In the genomic region with DNA sequence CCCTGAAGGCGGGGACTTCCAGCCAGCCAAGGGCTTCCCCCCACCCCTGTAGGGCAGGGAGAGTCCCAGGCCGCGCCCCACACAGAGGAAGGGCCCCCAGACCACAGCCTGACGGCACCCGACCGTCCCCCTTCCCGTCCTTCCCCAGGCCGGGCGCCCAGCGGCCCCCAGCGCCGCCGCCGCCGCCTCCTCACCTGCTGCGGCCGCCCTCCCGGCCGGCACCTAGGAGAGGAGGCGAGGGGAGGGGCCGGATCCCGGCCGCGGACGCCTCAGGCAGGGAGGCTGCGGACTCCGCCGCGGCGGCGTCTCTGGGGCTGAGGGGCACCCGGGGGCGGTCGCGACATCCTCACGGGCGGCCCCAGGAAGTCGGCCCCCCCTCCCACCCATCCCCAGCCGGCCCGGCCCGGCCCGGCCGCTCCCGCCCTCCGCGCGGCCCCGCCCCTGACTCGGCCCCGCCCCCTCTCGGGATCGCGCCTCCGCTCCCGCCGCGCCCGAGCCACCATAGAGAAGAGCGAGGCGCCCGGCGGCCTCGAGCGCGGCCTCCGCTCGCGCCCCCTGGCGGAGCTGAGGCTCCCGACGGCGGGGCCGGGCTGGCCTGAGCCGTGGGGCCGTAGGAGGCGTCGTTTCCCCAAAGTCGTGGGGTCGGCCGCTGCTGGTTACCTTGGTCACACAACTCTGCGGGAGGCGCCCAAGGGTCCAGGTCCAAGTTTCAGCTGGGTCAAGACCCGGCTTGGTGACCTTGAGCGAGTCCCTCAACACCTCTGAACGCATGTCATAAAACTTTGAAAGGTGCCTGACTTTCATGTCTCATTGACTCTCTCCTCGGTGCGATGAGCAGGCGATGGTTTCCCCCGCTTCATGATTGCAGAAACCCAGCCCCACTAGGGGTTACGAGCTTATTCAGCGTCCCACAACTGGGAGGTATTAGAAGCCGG, we compare ENCODE assay signal across 1 cellular context.
TF ChIP-seq lines count a peak whose summit lies in the region.

No MANE protein-coding gene starts in this region.

TF ChIP-seq in SK-N-SH, 30 proteins besides CTCF, POLR2A, EP300 and RAD21:
- TF ChIP-seq SMC3 (IDR thresholded peaks at IDR 0.05; ENCODE audit: low read depth, low read length), result peak; percentile 77
- TF ChIP-seq TAF1 (IDR thresholded peaks at IDR 0.05; ENCODE audit: borderline replicate concordance, low read depth, low read length), result peak; percentile 29; the same call in 1 of the 2 replicates
- no peak for TF ChIP-seq FOSL2 (IDR thresholded peaks at IDR 0.05; ENCODE audit: borderline replicate concordance, low read depth)
- TF ChIP-seq, protein P1, sequence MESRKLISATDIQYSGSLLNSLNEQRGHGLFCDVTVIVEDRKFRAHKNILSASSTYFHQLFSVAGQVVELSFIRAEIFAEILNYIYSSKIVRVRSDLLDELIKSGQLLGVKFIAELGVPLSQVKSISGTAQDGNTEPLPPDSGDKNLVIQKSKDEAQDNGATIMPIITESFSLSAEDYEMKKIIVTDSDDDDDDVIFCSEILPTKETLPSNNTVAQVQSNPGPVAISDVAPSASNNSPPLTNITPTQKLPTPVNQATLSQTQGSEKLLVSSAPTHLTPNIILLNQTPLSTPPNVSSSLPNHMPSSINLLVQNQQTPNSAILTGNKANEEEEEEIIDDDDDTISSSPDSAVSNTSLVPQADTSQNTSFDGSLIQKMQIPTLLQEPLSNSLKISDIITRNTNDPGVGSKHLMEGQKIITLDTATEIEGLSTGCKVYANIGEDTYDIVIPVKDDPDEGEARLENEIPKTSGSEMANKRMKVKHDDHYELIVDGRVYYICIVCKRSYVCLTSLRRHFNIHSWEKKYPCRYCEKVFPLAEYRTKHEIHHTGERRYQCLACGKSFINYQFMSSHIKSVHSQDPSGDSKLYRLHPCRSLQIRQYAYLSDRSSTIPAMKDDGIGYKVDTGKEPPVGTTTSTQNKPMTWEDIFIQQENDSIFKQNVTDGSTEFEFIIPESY (IDR thresholded peaks at IDR 0.05; ENCODE audit: borderline replicate concordance, low read depth), result no peak
- TF ChIP-seq, protein P2, sequence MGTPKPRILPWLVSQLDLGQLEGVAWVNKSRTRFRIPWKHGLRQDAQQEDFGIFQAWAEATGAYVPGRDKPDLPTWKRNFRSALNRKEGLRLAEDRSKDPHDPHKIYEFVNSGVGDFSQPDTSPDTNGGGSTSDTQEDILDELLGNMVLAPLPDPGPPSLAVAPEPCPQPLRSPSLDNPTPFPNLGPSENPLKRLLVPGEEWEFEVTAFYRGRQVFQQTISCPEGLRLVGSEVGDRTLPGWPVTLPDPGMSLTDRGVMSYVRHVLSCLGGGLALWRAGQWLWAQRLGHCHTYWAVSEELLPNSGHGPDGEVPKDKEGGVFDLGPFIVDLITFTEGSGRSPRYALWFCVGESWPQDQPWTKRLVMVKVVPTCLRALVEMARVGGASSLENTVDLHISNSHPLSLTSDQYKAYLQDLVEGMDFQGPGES (IDR thresholded peaks at IDR 0.05; ENCODE audit: low read depth, low read length), result no peak
- TF ChIP-seq SIN3A (IDR thresholded peaks at IDR 0.05; ENCODE audit: borderline replicate concordance, low read depth, low read length), result peak; percentile 39; the same call in 1 of the 2 replicates
- TF ChIP-seq CHD2 (IDR thresholded peaks at IDR 0.05; ENCODE audit: low read length, partially characterized antibody), result peak; percentile 38
- TF ChIP-seq TCF12 (IDR thresholded peaks at IDR 0.05), result no peak; the same call in 1 of the 2 replicates
- peak; percentile 27; the same call in 1 of the 2 replicates for TF ChIP-seq POLR2AphosphoS5 (IDR thresholded peaks at IDR 0.05; ENCODE audit: low read depth, low read length)
- TF ChIP-seq MXI1 (IDR thresholded peaks at IDR 0.05; ENCODE audit: low read depth, low read length), result peak; percentile 52; the same call in 1 of the 2 replicates
